Comparison of ENCODE assay signal across 22 cellular contexts in genomic region chr14:33660248-33660647, GRCh38.
"Had no signal": no experiment of that assay in that cellular context is flagged by ENCODE, and none has a peak within 500 bp of the region (broad histone marks: within the 10 kb centered on the region; RNA-seq: fewer than 3 reads in every experiment).

No MANE protein-coding gene starts in this region.

- DNase-seq: islet precursor cell; left ventricle myocardium inferior; mesendoderm; naive B cell; natural killer cell; nephron progenitor cell; ovary; stimulated activated CD4-positive, alpha-beta T cell treated with anti-CD3 and anti-CD28 coated beads, Interleukin-12 subunit alpha, Interleukin-12 subunit beta, amount 100 ng/mL, for 4 hours; stimulated activated CD4-positive, alpha-beta T cell treated with anti-CD3 and anti-CD28 coated beads, Interleukin-15, amount 100 ng/mL, for 24 hours; stimulated activated CD4-positive, alpha-beta T cell treated with anti-CD3 and anti-CD28 coated beads, Interleukin-2, amount 100 ng/mL, for 24 hours; stimulated activated CD4-positive, alpha-beta T cell treated with anti-CD3 and anti-CD28 coated beads, Interleukin-4, amount 100 ng/mL, for 1 hour; stimulated activated naive B cell treated with anti-CD40 and anti-IgM and Interleukin-4, amounts not matched to agents 10 μg/mL and 1 μg/mL and 100 μg/mL, for 72 hours; stimulated activated naive CD8-positive, alpha-beta T cell treated with anti-CD3 and anti-CD28 coated beads, Interleukin-15, Interleukin-2, amounts not matched to agents 100 U/mL and 50 U/mL, for 24 hours; stomach; testis; thyroid gland; transverse colon; upper lobe of left lung had no signal

- H3K36me3 ChIP-seq: left ventricle myocardium inferior, ovary, right atrium auricular region, stomach, thyroid gland, transverse colon, upper lobe of left lung, vagina had no signal

- H3K9me3 ChIP-seq: ovary, right atrium auricular region, testis, thyroid gland, vagina had no signal

- H3K4me1 ChIP-seq: left ventricle myocardium inferior, right atrium auricular region, stomach, testis, thyroid gland, transverse colon, upper lobe of left lung, vagina had no signal

- H3K27ac ChIP-seq: left ventricle myocardium inferior, ovary, right atrium auricular region, stomach, testis, thyroid gland, transverse colon, upper lobe of left lung, vagina had no signal

- ATAC-seq: natural killer cell; sciatic nerve; stimulated activated naive B cell treated with anti-CD40 and anti-IgM and Interleukin-4, amounts not matched to agents 10 μg/mL and 1 μg/mL and 100 μg/mL, for 72 hours; stimulated activated naive CD8-positive, alpha-beta T cell treated with anti-CD3 and anti-CD28 coated beads, Interleukin-15, Interleukin-2, amounts not matched to agents 100 U/mL and 50 U/mL, for 24 hours had no signal

- H3K27me3 ChIP-seq: ovary, right atrium auricular region, stomach, testis, thyroid gland, transverse colon, upper lobe of left lung, vagina had no signal

- H3K4me3 ChIP-seq: left ventricle myocardium inferior, lung, ovary, right atrium auricular region, stomach, testis, thyroid gland, transverse colon, upper lobe of left lung, vagina had no signal
